Comparison of ENCODE assay signal across 8 cellular contexts in the genomic region with DNA sequence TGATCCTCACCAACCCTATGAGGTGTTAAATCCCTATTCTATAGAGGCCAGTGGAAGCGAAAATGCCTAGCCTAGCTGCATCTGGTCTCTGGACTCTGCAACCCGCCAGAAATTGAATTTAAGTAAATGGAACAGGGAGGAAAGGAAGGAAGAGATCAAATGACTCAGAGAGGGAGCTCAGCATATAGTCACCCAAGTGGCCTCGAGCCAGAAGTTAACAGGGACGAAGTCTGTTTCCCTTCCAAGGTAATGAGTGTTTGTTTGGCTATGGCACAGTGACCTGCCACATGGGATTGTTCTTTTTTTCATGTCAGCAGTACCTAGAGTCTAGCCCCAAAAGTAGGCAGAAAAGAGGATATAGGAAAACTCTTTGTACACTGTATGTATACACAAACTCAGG.
DNase-seq lines count a peak whose midpoint lies in the region; ATAC-seq, FAIRE-seq and TF ChIP-seq lines count a peak whose summit lies in the region.

No MANE protein-coding gene starts in this region.

- H3K4me1 ChIP-seq in heart left ventricle, result peaks cover 0 to 52% (median 6%) of the 10 kb centered on the region in 12 donors
- peaks cover 19% of the 10 kb centered on the region for H3K4me1 ChIP-seq in left ventricle myocardium inferior
- H3K4me1 ChIP-seq in SJCRH30, result peaks cover 14% of the 10 kb centered on the region
- H3K4me1 ChIP-seq in uterus, result peaks cover 3 to 5% of the 10 kb centered on the region in 2 donors
- peaks cover 6 to 8% of the 10 kb centered on the region in 2 donors for H3K4me1 ChIP-seq in kidney (ENCODE audit: control insufficient read depth in 1 of 2, insufficient read depth in 1 of 2, low read depth in 1 of 2, low read length in 2 of 2)

- H3K9me3 ChIP-seq in heart left ventricle (no peaks in the 10 kb centered on the region), left ventricle myocardium inferior (replicated peaks) (no peaks in the 10 kb centered on the region), SJCRH30 (replicated peaks) (no peaks in the 10 kb centered on the region), uterus (no peaks in the 10 kb centered on the region), kidney (ENCODE audit: control insufficient read depth in 1 of 2, low read length in 2 of 2) (no peaks in the 10 kb centered on the region)

- ATAC-seq in heart left ventricle (peak in 2 of 4 donors; percentile 56 to 66), HG03045 (IDR thresholded peaks at IDR 0.05; ENCODE audit: unreplicated experiment) (no peak), GM18858 (IDR thresholded peaks at IDR 0.05; ENCODE audit: unreplicated experiment) (no peak)

- H3K27me3 ChIP-seq in heart left ventricle (no peaks in the 10 kb centered on the region), left ventricle myocardium inferior (ENCODE audit: low read depth) (peaks cover 10% of the 10 kb centered on the region), SJCRH30 (no peaks in the 10 kb centered on the region), uterus (no peaks in the 10 kb centered on the region)

- H3K4me3 ChIP-seq in heart left ventricle (no peak overlapping the region), left ventricle myocardium inferior (no peak overlapping the region), SJCRH30 (peak overlapping the region; percentile 20), uterus (no peak overlapping the region), kidney (ENCODE audit: low read length in 2 of 2) (no peak overlapping the region)

- intact Hi-C loops in heart left ventricle (cut with DNase I) (loop anchor here in 1 of 10 donors (10.0 kb wide), 1 partner anchor 127 kb away; no protein-coding TSS in a partner anchor), left ventricle myocardium inferior (cut with micrococcal nuclease) (no loop called here), uterus (cut with DNase I; ENCODE audit: low total_unique reads) (no loop called here), kidney (cut with DNase I) (no loop called here)

- no peaks in the 10 kb centered on the region for H3K36me3 ChIP-seq in heart left ventricle
- H3K36me3 ChIP-seq in left ventricle myocardium inferior, result no peaks in the 10 kb centered on the region
- H3K36me3 ChIP-seq in SJCRH30, result no peaks in the 10 kb centered on the region
- no peaks in the 10 kb centered on the region for H3K36me3 ChIP-seq in uterus
- H3K36me3 ChIP-seq in kidney (ENCODE audit: control insufficient read depth in 1 of 2, insufficient read depth in 2 of 2, low read length in 2 of 2), result no peaks in the 10 kb centered on the region

- TF ChIP-seq POLR2A in heart left ventricle (IDR thresholded peaks at IDR 0.05) (no peak), uterus (IDR thresholded peaks at IDR 0.05) (no peak)

- H3K9ac ChIP-seq in kidney (ENCODE audit: low read length in 2 of 2), result no peak overlapping the region

- peak overlapping the region in 1 of 12 donors; percentile 10 for H3K27ac ChIP-seq in heart left ventricle
- H3K27ac ChIP-seq in left ventricle myocardium inferior (replicated peaks), result no peak overlapping the region
- peak overlapping the region; percentile 55 for H3K27ac ChIP-seq in SJCRH30
- no peak overlapping the region for H3K27ac ChIP-seq in uterus
- H3K27ac ChIP-seq in kidney (ENCODE audit: low read depth in 2 of 2, low read length in 2 of 2), result no peak overlapping the region

- TF ChIP-seq CTCF in heart left ventricle (IDR thresholded peaks at IDR 0.05) (no peak), left ventricle myocardium inferior (IDR thresholded peaks at IDR 0.05; ENCODE audit: borderline replicate concordance) (no peak), uterus (IDR thresholded peaks at IDR 0.05) (no peak), kidney (IDR thresholded peaks at IDR 0.05; ENCODE audit: borderline replicate concordance, extremely low read depth, insufficient read depth) (no peak)

- FAIRE-seq in kidney (lab: Jason Lieb, UNC), result no peak

- DNase-seq in heart left ventricle (peak in 3 of 5 donors; percentile 17 to 50 (median 29)), left ventricle myocardium inferior (no peak), SJCRH30 (peak; percentile 55 to 83), glomerular endothelial cell (ENCODE audit: extremely low read depth, low read depth, low spot score) (peak; percentile 77), uterus (peak; percentile 35 to 40), kidney (no peak)

- WGBS in heart left ventricle, 4 donors, result 17 to 43% (median 22%) methylated on average over 4 of the region's 4 CpGs

Comparison
In these comparisons a context has a peak if more than half of its experiments do, and no peak if none do; other contexts are left out.
1. DNase-seq: peak in heart left ventricle (3 of 5), SJCRH30 (2 of 2), glomerular endothelial cell (single experiment) and uterus (2 of 2); none in left ventricle myocardium inferior (single experiment) and kidney (single experiment).